ENCODE assay signal across 33 cellular contexts in genomic region chrX:25897758-25898157, GRCh38.
"Had no signal": no experiment of that assay in that cellular context is flagged by ENCODE, and none has a peak within 500 bp of the region (broad histone marks: within the 10 kb centered on the region; RNA-seq: fewer than 3 reads in every experiment).

No MANE protein-coding gene starts in this region.

- H3K4me3 ChIP-seq: adrenal gland, ascending aorta, body of pancreas, breast epithelium, cardiac muscle cell had no signal

- H3K36me3 ChIP-seq: adrenal gland, ascending aorta, brain microvascular endothelial cell, breast epithelium, cardiac muscle cell had no signal

- H3K27ac ChIP-seq: adrenal gland, ascending aorta, body of pancreas, brain microvascular endothelial cell, breast epithelium, cardiac muscle cell had no signal

- ATAC-seq: activated naive CD4-positive, alpha-beta T cell treated with anti-CD3 and anti-CD28 coated beads, Interleukin-2, amount 50 U/mL, for 72 hours; activated naive CD8-positive, alpha-beta T cell treated with anti-CD3 and anti-CD28 coated beads, Interleukin-2, amount 50 U/mL, for 24 hours; activated T-cell treated with anti-CD3 and anti-CD28 coated beads, Interleukin-2, amount 50 U/mL, for 4 hours; activated T-cell treated with anti-CD3 and anti-CD28 coated beads, Interleukin-2, amount 50 U/mL, for 72 hours; activated T-helper 17 cell treated with anti-CD3 and anti-CD28 coated beads, Interleukin-2, amount 50 U/mL, for 72 hours; body of pancreas had no signal

- FAIRE-seq: astrocyte, bronchial epithelial cell had no signal

- DNase-seq: activated effector memory CD4-positive, alpha-beta T cell treated with anti-CD3 and anti-CD28 coated beads, Interleukin-2, amount 50 U/mL, for 16 hours; activated effector memory CD4-positive, alpha-beta T cell treated with Interleukin-2 at 50 U/mL for 16 hours; activated gamma-delta T cell; activated gamma-delta T cell treated with Interleukin-2 at 50 U/mL for 16 hours; activated naive CD4-positive, alpha-beta T cell; activated naive CD4-positive, alpha-beta T cell treated with anti-CD3 and anti-CD28 coated beads for 36 hours; activated naive CD4-positive, alpha-beta T cell treated with anti-CD3 and anti-CD28 coated beads, Interleukin-2, amount 10 ng/mL, durations not matched to agents 7 days and 5 days; activated naive CD4-positive, alpha-beta T cell treated with anti-CD3 and anti-CD28 coated beads, Interleukin-2, amount 50 U/mL, for 16 hours; activated naive CD4-positive, alpha-beta T cell treated with Interleukin-2 at 50 U/mL for 16 hours; activated naive CD8-positive, alpha-beta T cell treated with anti-CD3 and anti-CD28 coated beads for 36 hours; activated naive CD8-positive, alpha-beta T cell treated with anti-CD3 and anti-CD28 coated beads, Interleukin-2, amount 10 ng/mL, durations not matched to agents 7 days and 5 days; activated naive CD8-positive, alpha-beta T cell treated with anti-CD3 and anti-CD28 coated beads, Interleukin-2, amount 50 U/mL, for 24 hours; activated T-cell treated with anti-CD3 and anti-CD28 coated beads, Interleukin-2, amount 50 U/mL, for 24 hours; activated T-cell treated with anti-CD3 and anti-CD28 coated beads, Interleukin-2, amount 50 U/mL, for 4 hours; activated T-cell treated with anti-CD3 and anti-CD28 coated beads, Interleukin-2, amount 50 U/mL, for 48 hours; activated T-cell treated with anti-CD3 and anti-CD28 coated beads, Interleukin-2, amount 50 U/mL, for 72 hours; adrenal gland; amniotic stem cell; amygdala; anterior cingulate cortex; aorta; body of pancreas; brain microvascular endothelial cell; caudate nucleus; central memory CD4-positive, alpha-beta T cell; cerebellar nuclear complex had no signal

- H3K4me1 ChIP-seq: adrenal gland, ascending aorta, body of pancreas, breast epithelium had no signal

- H3K9me3 ChIP-seq: adrenal gland, ascending aorta, body of pancreas had no signal

- H3K27me3 ChIP-seq: adrenal gland, ascending aorta, body of pancreas, brain microvascular endothelial cell, breast epithelium, cardiac muscle cell had no signal
